1 cellular context compared by ENCODE assay signal in the genomic region with DNA sequence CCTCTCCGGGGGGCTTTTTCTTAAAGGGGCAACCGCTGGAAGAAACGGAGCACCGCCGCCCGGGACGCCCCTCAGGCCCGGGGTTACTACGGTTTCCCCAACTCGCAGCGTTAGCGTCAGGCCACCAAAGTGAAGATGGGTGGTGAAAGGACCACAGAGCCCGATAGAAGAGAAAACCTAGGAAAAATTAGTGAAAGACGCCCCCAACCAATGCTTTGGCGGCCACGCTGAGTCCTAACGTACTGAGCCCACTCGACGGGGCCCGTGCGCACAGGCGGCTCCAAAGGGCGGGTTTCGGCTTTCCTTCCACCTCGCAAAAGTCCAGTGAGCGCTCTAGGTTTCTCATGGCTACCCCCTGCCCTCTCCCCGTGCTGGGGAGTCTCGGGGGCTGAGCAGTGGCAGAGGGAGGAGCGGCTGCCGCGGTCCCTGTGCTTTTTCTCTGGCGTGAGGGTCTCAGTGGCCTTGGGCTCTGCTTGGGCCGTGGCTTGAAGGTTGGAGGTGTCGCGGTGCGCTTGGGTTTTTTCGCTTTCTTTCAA.
A peak's percentile ranks its signal among the peaks of the same experiment; 100 is the strongest.
TF ChIP-seq lines count a peak whose summit lies in the region.

No MANE protein-coding gene starts in this region.

TF ChIP-seq in GM12878, 131 proteins besides CTCF, POLR2A, EP300 and RAD21 (continued from another document):
- TF ChIP-seq, protein P1, sequence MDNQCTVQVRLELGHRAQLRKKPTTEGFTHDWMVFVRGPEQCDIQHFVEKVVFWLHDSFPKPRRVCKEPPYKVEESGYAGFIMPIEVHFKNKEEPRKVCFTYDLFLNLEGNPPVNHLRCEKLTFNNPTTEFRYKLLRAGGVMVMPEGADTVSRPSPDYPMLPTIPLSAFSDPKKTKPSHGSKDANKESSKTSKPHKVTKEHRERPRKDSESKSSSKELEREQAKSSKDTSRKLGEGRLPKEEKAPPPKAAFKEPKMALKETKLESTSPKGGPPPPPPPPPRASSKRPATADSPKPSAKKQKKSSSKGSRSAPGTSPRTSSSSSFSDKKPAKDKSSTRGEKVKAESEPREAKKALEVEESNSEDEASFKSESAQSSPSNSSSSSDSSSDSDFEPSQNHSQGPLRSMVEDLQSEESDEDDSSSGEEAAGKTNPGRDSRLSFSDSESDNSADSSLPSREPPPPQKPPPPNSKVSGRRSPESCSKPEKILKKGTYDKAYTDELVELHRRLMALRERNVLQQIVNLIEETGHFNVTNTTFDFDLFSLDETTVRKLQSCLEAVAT (IDR thresholded peaks at IDR 0.05), result peak; percentile 40
- TF ChIP-seq, protein P2, sequence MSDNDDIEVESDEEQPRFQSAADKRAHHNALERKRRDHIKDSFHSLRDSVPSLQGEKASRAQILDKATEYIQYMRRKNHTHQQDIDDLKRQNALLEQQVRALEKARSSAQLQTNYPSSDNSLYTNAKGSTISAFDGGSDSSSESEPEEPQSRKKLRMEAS (IDR thresholded peaks at IDR 0.05; ENCODE audit: low read depth, low read length), result 0 out of 2 replicates have a peak, but pooled peaks have one; percentile 12
- TF ChIP-seq TCF3 (IDR thresholded peaks at IDR 0.05; ENCODE audit: borderline replicate concordance, insufficient read depth, low read depth, low read length), result no peak
- TF ChIP-seq, protein P3, sequence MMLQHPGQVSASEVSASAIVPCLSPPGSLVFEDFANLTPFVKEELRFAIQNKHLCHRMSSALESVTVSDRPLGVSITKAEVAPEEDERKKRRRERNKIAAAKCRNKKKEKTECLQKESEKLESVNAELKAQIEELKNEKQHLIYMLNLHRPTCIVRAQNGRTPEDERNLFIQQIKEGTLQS (IDR thresholded peaks at IDR 0.05; ENCODE audit: borderline replicate concordance, extremely low read depth, low read depth, low read length), result no peak
- no peak for TF ChIP-seq RFX5 (IDR thresholded peaks at IDR 0.05; ENCODE audit: low read depth, low read length)
- TF ChIP-seq POLR2AphosphoS2 (IDR thresholded peaks at IDR 0.05; ENCODE audit: low read depth, low read length), result no peak
- TF ChIP-seq HDGF (IDR thresholded peaks at IDR 0.05), result no peak
- TF ChIP-seq, protein P4, sequence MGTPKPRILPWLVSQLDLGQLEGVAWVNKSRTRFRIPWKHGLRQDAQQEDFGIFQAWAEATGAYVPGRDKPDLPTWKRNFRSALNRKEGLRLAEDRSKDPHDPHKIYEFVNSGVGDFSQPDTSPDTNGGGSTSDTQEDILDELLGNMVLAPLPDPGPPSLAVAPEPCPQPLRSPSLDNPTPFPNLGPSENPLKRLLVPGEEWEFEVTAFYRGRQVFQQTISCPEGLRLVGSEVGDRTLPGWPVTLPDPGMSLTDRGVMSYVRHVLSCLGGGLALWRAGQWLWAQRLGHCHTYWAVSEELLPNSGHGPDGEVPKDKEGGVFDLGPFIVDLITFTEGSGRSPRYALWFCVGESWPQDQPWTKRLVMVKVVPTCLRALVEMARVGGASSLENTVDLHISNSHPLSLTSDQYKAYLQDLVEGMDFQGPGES (IDR thresholded peaks at IDR 0.05), result no peak
- TF ChIP-seq, protein P5, sequence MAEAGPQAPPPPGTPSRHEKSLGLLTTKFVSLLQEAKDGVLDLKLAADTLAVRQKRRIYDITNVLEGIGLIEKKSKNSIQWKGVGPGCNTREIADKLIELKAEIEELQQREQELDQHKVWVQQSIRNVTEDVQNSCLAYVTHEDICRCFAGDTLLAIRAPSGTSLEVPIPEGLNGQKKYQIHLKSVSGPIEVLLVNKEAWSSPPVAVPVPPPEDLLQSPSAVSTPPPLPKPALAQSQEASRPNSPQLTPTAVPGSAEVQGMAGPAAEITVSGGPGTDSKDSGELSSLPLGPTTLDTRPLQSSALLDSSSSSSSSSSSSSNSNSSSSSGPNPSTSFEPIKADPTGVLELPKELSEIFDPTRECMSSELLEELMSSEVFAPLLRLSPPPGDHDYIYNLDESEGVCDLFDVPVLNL (IDR thresholded peaks at IDR 0.05; ENCODE audit: low read depth, low read length), result no peak
- TF ChIP-seq POLR2AphosphoS5 (IDR thresholded peaks at IDR 0.05; ENCODE audit: low read length), result no peak; the same call in 1 of the 2 replicates
- peak; percentile 21; the same call in 1 of the 2 replicates for TF ChIP-seq PML (IDR thresholded peaks at IDR 0.05; ENCODE audit: low read length)
- TF ChIP-seq CHD1 (IDR thresholded peaks at IDR 0.05; ENCODE audit: low read depth, low read length), result no peak
- TF ChIP-seq TCF12 (IDR thresholded peaks at IDR 0.05; ENCODE audit: low read depth, low read length), result 0 out of 2 replicates have a peak, but pooled peaks have one; percentile 2
- no peak for TF ChIP-seq SREBF2 (IDR thresholded peaks at IDR 0.05; ENCODE audit: low read length)
